ENCODE assay signal across 23 cellular contexts in the genomic region with DNA sequence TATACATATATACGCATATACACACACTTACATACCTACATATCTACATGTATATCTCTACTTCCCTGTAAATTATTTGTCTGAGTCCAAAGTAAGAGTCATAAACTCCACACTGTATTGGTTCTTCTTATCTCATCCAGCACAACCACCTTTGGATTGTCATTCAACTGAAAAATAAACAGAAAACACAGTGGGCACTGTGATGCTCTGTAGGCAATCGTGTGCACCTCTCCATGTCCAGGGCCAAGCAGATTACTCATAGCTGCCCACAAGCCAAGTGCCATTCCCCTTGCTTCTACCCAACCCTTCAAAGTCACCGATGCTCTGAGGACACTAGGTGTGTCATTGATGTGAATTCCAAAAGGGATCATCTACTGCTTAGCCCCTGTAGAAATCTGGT. TPM values are rescaled to one million over a fixed set of nuclear protein-coding genes. Genes with fewer than 3 reads are reported as not detected.
"Had no signal": no experiment of that assay in that cellular context is flagged by ENCODE, and none has a peak within 500 bp of the region (broad histone marks: within the 10 kb centered on the region; RNA-seq: fewer than 3 reads in every experiment).

No MANE protein-coding gene starts in this region.

- H3K36me3 Mint-ChIP-seq: naive thymus-derived CD8-positive, alpha-beta T cell; stimulated activated effector memory CD8-positive, alpha-beta T cell treated with anti-CD3 and anti-CD28 coated beads, Interleukin-12 subunit alpha, Interleukin-12 subunit beta, amount 100 ng/mL, for 72 hours had no signal

- H3K27ac ChIP-seq: dorsolateral prefrontal cortex, heart left ventricle, testis, tibial nerve had no signal

- H3K4me1 Mint-ChIP-seq: naive thymus-derived CD8-positive, alpha-beta T cell; neural crest cell; stimulated activated effector memory CD8-positive, alpha-beta T cell treated with anti-CD3 and anti-CD28 coated beads, Interleukin-12 subunit alpha, Interleukin-12 subunit beta, amount 100 ng/mL, for 72 hours had no signal

- H3K4me3 Mint-ChIP-seq: naive thymus-derived CD8-positive, alpha-beta T cell; neural crest cell; stimulated activated effector memory CD8-positive, alpha-beta T cell treated with anti-CD3 and anti-CD28 coated beads, Interleukin-12 subunit alpha, Interleukin-12 subunit beta, amount 100 ng/mL, for 72 hours had no signal

- H3K36me3 ChIP-seq: heart left ventricle, tibial nerve had no signal

- H3K27me3 ChIP-seq: dorsolateral prefrontal cortex, heart left ventricle, testis, tibial nerve had no signal

- H3K4me1 ChIP-seq: testis had no signal

- DNase-seq: central memory CD4-positive, alpha-beta T cell; cortex of kidney; dorsolateral prefrontal cortex; effector CD8-positive, alpha-beta T cell; foreskin melanocyte; heart left ventricle; hypothalamus; left cardiac atrium; left ventricle myocardium superior; mesenchymal stem cell; naive thymus-derived CD8-positive, alpha-beta T cell; right cardiac atrium; stimulated activated CD4-positive, alpha-beta T cell treated with anti-CD3 and anti-CD28 coated beads, Interleukin-4, amount 100 ng/mL, for 1 hour; stimulated activated CD8-positive, alpha-beta memory T cell treated with anti-CD3 and anti-CD28 coated beads, Interleukin-4, amount 100 ng/mL, for 48 hours; stimulated activated naive CD8-positive, alpha-beta T cell treated with anti-CD3 and anti-CD28 coated beads, Interleukin-15, Interleukin-2, amounts not matched to agents 100 U/mL and 50 U/mL, for 24 hours; testis had no signal

- ATAC-seq: heart left ventricle; left cardiac atrium; left ventricle myocardium superior; naive thymus-derived CD8-positive, alpha-beta T cell; stimulated activated effector memory CD8-positive, alpha-beta T cell treated with anti-CD3 and anti-CD28 coated beads, Interleukin-12 subunit alpha, Interleukin-12 subunit beta, amount 100 ng/mL, for 72 hours; stimulated activated naive CD8-positive, alpha-beta T cell treated with anti-CD3 and anti-CD28 coated beads, Interleukin-15, Interleukin-2, amounts not matched to agents 100 U/mL and 50 U/mL, for 24 hours had no signal

- H3K9me3 ChIP-seq: heart left ventricle, testis, tibial nerve had no signal

- H3K9me3 Mint-ChIP-seq: stimulated activated effector memory CD8-positive, alpha-beta T cell treated with anti-CD3 and anti-CD28 coated beads, Interleukin-12 subunit alpha, Interleukin-12 subunit beta, amount 100 ng/mL, for 72 hours had no signal

- FAIRE-seq: keratinocyte had no signal

- H3K27ac Mint-ChIP-seq: progenitor cell of endocrine pancreas; stimulated activated effector memory CD8-positive, alpha-beta T cell treated with anti-CD3 and anti-CD28 coated beads, Interleukin-12 subunit alpha, Interleukin-12 subunit beta, amount 100 ng/mL, for 72 hours had no signal

- H3K4me3 ChIP-seq: dorsolateral prefrontal cortex, heart left ventricle, lung, testis, tibial nerve had no signal

RNA-seq across cellular contexts. Expression of a gene that starts 12.9 kb away (rescaled TPM):
- total RNA-seq: naive thymus-derived CD8-positive, alpha-beta T cell; osteocyte had no signal
- polyA plus RNA-seq: naive thymus-derived CD8-positive, alpha-beta T cell had no signal
